In genomic region chr2:28606986-28607441, GRCh38 we compare ENCODE assay signal across 1 cellular context.
TF ChIP-seq lines count a peak whose summit lies in the region.

No MANE protein-coding gene starts in this region.

TF ChIP-seq in GM23338, 12 proteins besides CTCF, POLR2A, EP300 and RAD21 (continued from another document):
- TF ChIP-seq REST (IDR thresholded peaks at IDR 0.05; ENCODE audit: unreplicated experiment) (no peak), EZH2phosphoT487 (IDR thresholded peaks at IDR 0.05; ENCODE audit: unreplicated experiment) (no peak), EZH2 (IDR thresholded peaks at IDR 0.05; ENCODE audit: low read depth, unreplicated experiment) (no peak), JUNB (IDR thresholded peaks at IDR 0.05; ENCODE audit: unreplicated experiment) (no peak), ZNF114 (CRISPR knock-in tag; IDR thresholded peaks at IDR 0.05) (no peak), POLR2AphosphoS5 (IDR thresholded peaks at IDR 0.05; ENCODE audit: low read depth) (no peak), ETS1 (IDR thresholded peaks at IDR 0.05) (no peak), STAT1 (IDR thresholded peaks at IDR 0.05; ENCODE audit: unreplicated experiment) (no peak), NANOG (IDR thresholded peaks at IDR 0.05; ENCODE audit: borderline replicate concordance) (no peak), CREB1 (CRISPR knock-in tag; IDR thresholded peaks at IDR 0.05; ENCODE audit: low read depth) (no peak)
